In the genomic region with DNA sequence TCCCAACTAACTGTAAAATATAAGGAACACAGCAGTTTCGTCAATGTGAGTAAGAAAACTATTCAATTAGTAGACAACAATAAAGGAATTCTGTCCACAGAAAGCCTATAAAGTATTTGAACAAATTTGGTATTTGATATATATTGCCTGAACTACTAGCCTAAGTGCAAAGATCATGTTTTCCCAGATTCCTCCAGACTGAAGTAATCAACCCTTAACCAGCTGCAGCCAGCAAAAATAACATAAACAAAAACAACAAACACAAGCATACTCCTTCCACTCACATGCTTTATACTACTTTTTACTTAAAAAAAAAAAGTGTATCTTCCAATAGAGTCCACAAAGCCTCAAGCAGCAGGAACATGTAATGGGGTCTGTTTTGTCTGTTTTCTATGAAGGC, we compare ENCODE assay signal across 24 cellular contexts. TPM values are rescaled to one million over a fixed set of nuclear protein-coding genes. Genes with fewer than 3 reads are reported as not detected.
DNase-seq lines count a peak whose midpoint lies in the region; FAIRE-seq and TF ChIP-seq lines count a peak whose summit lies in the region.
"Had no signal": no experiment of that assay in that cellular context is flagged by ENCODE, and none has a peak within 500 bp of the region (broad histone marks: within the 10 kb centered on the region; RNA-seq: fewer than 3 reads in every experiment).

No MANE protein-coding gene starts in this region.

- no peaks in the 10 kb centered on the region for H3K9me3 Mint-ChIP-seq in nephron

- CTCF ChIA-PET in HEK293 (lab: Yijun Ruan, JAX): interaction anchor here (0.6 kb wide), 2 partner anchors 779 to 933 kb away, joined by 3 to 5 read pairs; no protein-coding TSS in a partner anchor

- H3K4me1 ChIP-seq in HEK293 (ENCODE audit: control insufficient read depth, insufficient read depth, low read length) (no peaks in the 10 kb centered on the region), colonic mucosa (no peaks in the 10 kb centered on the region)
- H3K4me1 ChIP-seq: BE2C, BLaER1, Caco-2 had no signal

- DNase-seq in H54 (ENCODE audit: insufficient read length, low spot score) (no peak), fibroblast of villous mesenchyme (ENCODE audit: low read depth) (peak; percentile 54), NCI-H748 (lab: John Stamatoyannopoulos, UW; ENCODE audit: unreplicated experiment) (no peak), colonic mucosa (no peak), G401 (ENCODE audit: low spot score) (no peak)
- DNase-seq: 8988T; ACHN; BE2C; C1 segment of cervical spinal cord; Caco-2; Calu3; CD4-positive, alpha-beta memory T cell; CD4-positive, CD25-positive, alpha-beta regulatory T cell; DMS79 treated with DMSO at 0.1 percent for 48 hours; GDM1 had no signal

- H3K9ac ChIP-seq in colonic mucosa (ENCODE audit: low read depth in 2 of 2, low read length in 2 of 2): no peak overlapping the region
- H3K9ac ChIP-seq: BLaER1 had no signal

- POLR2A ChIA-PET in HEK293 (lab: Yijun Ruan, JAX): interaction anchor here (0.5 kb wide), 1 partner anchor 84 kb away, joined by 4 read pairs; no protein-coding TSS in a partner anchor

- no peak for TF ChIP-seq POLR2A in H54 (IDR thresholded peaks at IDR 0.05; ENCODE audit: low read depth, low read length)

- H3K4me3 ChIP-seq in HEK293 (ENCODE audit: low read depth, low read length) (no peak overlapping the region), fibroblast of villous mesenchyme (ENCODE audit: low read depth, low read length) (no peak overlapping the region), colonic mucosa (no peak overlapping the region)
- H3K4me3 ChIP-seq: BLaER1, GM12878 had no signal

- H3K4me1 Mint-ChIP-seq in nephron: peaks cover 50% of the 10 kb centered on the region
- H3K4me1 Mint-ChIP-seq: CD14-positive monocyte; CD4-positive, alpha-beta memory T cell; CD4-positive, CD25-positive, alpha-beta regulatory T cell had no signal

- no peaks in the 10 kb centered on the region for H3K9me3 ChIP-seq in HEK293 (ENCODE audit: control insufficient read depth, insufficient read depth, low read depth, low read length)
- no peaks in the 10 kb centered on the region for H3K9me3 ChIP-seq in colonic mucosa
- H3K9me3 ChIP-seq: BE2C, BLaER1, Caco-2 had no signal

- no peaks in the 10 kb centered on the region for H3K36me3 Mint-ChIP-seq in nephron (ENCODE audit: low read depth)
- H3K36me3 Mint-ChIP-seq: CD14-positive monocyte; CD4-positive, alpha-beta memory T cell; CD4-positive, CD25-positive, alpha-beta regulatory T cell had no signal

- intact Hi-C loops in colonic mucosa (cut with DNase I): no loop called here

- in situ Hi-C loops in G401 (cut with HindIII; ENCODE audit: low sequenced_read_pairs): no loop called here

- TF ChIP-seq CTCF in HEK293 (tag by site-specific recombination; IDR thresholded peaks at IDR 0.05) (no peak), fibroblast of villous mesenchyme (IDR thresholded peaks at IDR 0.05; ENCODE audit: insufficient read depth, low read depth, low read length) (no peak), nephron (IDR thresholded peaks at IDR 0.05; ENCODE audit: unreplicated experiment in 3 of 3) (no peak), colonic mucosa (IDR thresholded peaks at IDR 0.05) (no peak)

- no peaks in the 10 kb centered on the region for H3K27me3 Mint-ChIP-seq in nephron (ENCODE audit: low read depth)

- H3K4me3 Mint-ChIP-seq in nephron: no peak overlapping the region
- H3K4me3 Mint-ChIP-seq: CD14-positive monocyte; CD4-positive, alpha-beta memory T cell; CD4-positive, CD25-positive, alpha-beta regulatory T cell had no signal

- no peaks in the 10 kb centered on the region for H3K27me3 ChIP-seq in colonic mucosa
- H3K27me3 ChIP-seq: BE2C, BLaER1 had no signal

- peak overlapping the region in 2 of 3 experiments; percentile 43 to 64 for H3K27ac Mint-ChIP-seq in nephron
- H3K27ac Mint-ChIP-seq: CD14-positive monocyte; CD4-positive, CD25-positive, alpha-beta regulatory T cell had no signal

- no peaks in the 10 kb centered on the region for H3K36me3 ChIP-seq in HEK293 (ENCODE audit: control insufficient read depth in 2 of 2, insufficient read depth in 1 of 2, low read length in 2 of 2)
- no peaks in the 10 kb centered on the region for H3K36me3 ChIP-seq in colonic mucosa
- H3K36me3 ChIP-seq: BE2C, BLaER1 had no signal

- peak; percentile 11 for FAIRE-seq in H54 (lab: Jason Lieb, UNC)
- FAIRE-seq: A204.1, D721Med, GM12878, GM12892, GM18507 had no signal

- H3K27ac ChIP-seq in HEK293 (ENCODE audit: extremely low read depth, low read depth, low read length) (no peak overlapping the region), colonic mucosa (no peak overlapping the region)
- H3K27ac ChIP-seq: BLaER1 had no signal

TF ChIP-seq in HEK293, 187 proteins besides CTCF, POLR2A, EP300 and RAD21:
- TF ChIP-seq ZBTB17 (tag by site-specific recombination; IDR thresholded peaks at IDR 0.05) (peak; percentile 74), ZNF266 (tag by site-specific recombination; IDR thresholded peaks at IDR 0.05; ENCODE audit: low read depth) (no peak)
TF ChIP-seq in HEK293: peak in this region for 1.

RNA-seq across cellular contexts. Expression of a gene that starts 24.1 kb away (rescaled TPM):
- total RNA-seq in fibroblast of villous mesenchyme: 1.9 and 2.6 TPM in 2 replicates
- total RNA-seq in colonic mucosa: 1 to 10 TPM in 1 of 2 donors, under 1 TPM in 1; 0.69 to 1.3 TPM
- 1.1 and 1.9 TPM in 2 replicates for total RNA-seq in G401 (2014; rRNA removed; shearing (Covaris generic))

RNA-seq across cellular contexts. Expression of a gene that starts 24.3 kb away (rescaled TPM):
- total RNA-seq in fibroblast of villous mesenchyme (36.7 and 57.4 TPM in 2 replicates), colonic mucosa (10 to 100 TPM; 73.1 to 78.6 TPM)
- total RNA-seq in G401 (2014; rRNA removed; shearing (Covaris generic)): 52.4 and 61.7 TPM in 2 replicates
